In genomic region chr9:5354184-5354583, GRCh38 we compare ENCODE assay signal across 1 cellular context.
TF ChIP-seq lines count a peak whose summit lies in the region.

No MANE protein-coding gene starts in this region.

TF ChIP-seq in HepG2, 621 proteins besides CTCF, POLR2A, EP300 and RAD21:
- TF ChIP-seq JUN (CRISPR knock-in tag; IDR thresholded peaks at IDR 0.05) (no peak), DNMT3B (CRISPR knock-in tag; conservative IDR thresholded peaks at IDR 0.05) (no peak), ZNF562 (CRISPR knock-in tag; IDR thresholded peaks at IDR 0.05; ENCODE audit: borderline replicate concordance) (no peak), ESRRA (CRISPR knock-in tag; IDR thresholded peaks at IDR 0.05; ENCODE audit: low read depth) (no peak), XRCC5 (optimal IDR thresholded peaks at IDR 0.05; ENCODE audit: low read length) (no peak), ZNF30 (CRISPR knock-in tag; IDR thresholded peaks at IDR 0.05) (no peak), ZNF878 (CRISPR knock-in tag; IDR thresholded peaks at IDR 0.05) (no peak), GPN1 (CRISPR knock-in tag; IDR thresholded peaks at IDR 0.05; ENCODE audit: borderline replicate concordance) (no peak), FIP1L1 (IDR thresholded peaks at IDR 0.05; ENCODE audit: borderline replicate concordance, insufficient read depth, low read depth, low read length) (no peak), CC2D1A (CRISPR knock-in tag; IDR thresholded peaks at IDR 0.05) (no peak), HOXA7 (CRISPR knock-in tag; IDR thresholded peaks at IDR 0.05) (no peak), ZC3H4 (CRISPR knock-in tag; IDR thresholded peaks at IDR 0.05; ENCODE audit: borderline replicate concordance) (no peak), RFXANK (CRISPR knock-in tag; IDR thresholded peaks at IDR 0.05) (no peak)
- TF ChIP-seq, protein P1, sequence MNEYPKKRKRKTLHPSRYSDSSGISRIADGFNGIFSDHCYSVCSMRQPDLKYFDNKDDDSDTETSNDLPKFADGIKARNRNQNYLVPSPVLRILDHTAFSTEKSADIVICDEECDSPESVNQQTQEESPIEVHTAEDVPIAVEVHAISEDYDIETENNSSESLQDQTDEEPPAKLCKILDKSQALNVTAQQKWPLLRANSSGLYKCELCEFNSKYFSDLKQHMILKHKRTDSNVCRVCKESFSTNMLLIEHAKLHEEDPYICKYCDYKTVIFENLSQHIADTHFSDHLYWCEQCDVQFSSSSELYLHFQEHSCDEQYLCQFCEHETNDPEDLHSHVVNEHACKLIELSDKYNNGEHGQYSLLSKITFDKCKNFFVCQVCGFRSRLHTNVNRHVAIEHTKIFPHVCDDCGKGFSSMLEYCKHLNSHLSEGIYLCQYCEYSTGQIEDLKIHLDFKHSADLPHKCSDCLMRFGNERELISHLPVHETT (CRISPR knock-in tag; conservative IDR thresholded peaks at IDR 0.05): no peak
- TF ChIP-seq, protein P2, sequence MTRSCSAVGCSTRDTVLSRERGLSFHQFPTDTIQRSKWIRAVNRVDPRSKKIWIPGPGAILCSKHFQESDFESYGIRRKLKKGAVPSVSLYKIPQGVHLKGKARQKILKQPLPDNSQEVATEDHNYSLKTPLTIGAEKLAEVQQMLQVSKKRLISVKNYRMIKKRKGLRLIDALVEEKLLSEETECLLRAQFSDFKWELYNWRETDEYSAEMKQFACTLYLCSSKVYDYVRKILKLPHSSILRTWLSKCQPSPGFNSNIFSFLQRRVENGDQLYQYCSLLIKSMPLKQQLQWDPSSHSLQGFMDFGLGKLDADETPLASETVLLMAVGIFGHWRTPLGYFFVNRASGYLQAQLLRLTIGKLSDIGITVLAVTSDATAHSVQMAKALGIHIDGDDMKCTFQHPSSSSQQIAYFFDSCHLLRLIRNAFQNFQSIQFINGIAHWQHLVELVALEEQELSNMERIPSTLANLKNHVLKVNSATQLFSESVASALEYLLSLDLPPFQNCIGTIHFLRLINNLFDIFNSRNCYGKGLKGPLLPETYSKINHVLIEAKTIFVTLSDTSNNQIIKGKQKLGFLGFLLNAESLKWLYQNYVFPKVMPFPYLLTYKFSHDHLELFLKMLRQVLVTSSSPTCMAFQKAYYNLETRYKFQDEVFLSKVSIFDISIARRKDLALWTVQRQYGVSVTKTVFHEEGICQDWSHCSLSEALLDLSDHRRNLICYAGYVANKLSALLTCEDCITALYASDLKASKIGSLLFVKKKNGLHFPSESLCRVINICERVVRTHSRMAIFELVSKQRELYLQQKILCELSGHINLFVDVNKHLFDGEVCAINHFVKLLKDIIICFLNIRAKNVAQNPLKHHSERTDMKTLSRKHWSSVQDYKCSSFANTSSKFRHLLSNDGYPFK (CRISPR knock-in tag; IDR thresholded peaks at IDR 0.05; ENCODE audit: borderline replicate concordance): no peak
- TF ChIP-seq, protein P3, sequence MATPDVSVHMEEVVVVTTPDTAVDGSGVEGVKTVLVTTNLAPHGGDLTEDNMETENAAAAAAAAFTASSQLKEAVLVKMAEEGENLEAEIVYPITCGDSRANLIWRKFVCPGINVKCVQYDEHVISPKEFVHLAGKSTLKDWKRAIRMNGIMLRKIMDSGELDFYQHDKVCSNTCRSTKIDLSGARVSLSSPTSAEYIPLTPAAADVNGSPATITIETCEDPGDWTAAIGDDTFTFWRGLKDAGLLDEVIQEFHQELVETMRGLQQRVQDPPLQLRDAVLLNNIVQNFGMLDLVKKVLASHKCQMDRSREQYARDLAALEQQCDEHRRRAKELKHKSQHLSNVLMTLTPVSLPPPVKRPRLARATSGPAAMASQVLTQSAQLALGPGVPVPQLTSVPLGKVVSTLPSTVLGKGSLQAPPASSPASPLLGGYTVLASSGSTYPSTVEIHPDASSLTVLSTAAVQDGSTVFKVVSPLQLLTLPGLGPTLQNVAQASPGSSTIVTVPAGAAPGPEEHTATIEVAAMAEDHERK (CRISPR knock-in tag; IDR thresholded peaks at IDR 0.05; ENCODE audit: low read depth): no peak
- TF ChIP-seq, protein P4, sequence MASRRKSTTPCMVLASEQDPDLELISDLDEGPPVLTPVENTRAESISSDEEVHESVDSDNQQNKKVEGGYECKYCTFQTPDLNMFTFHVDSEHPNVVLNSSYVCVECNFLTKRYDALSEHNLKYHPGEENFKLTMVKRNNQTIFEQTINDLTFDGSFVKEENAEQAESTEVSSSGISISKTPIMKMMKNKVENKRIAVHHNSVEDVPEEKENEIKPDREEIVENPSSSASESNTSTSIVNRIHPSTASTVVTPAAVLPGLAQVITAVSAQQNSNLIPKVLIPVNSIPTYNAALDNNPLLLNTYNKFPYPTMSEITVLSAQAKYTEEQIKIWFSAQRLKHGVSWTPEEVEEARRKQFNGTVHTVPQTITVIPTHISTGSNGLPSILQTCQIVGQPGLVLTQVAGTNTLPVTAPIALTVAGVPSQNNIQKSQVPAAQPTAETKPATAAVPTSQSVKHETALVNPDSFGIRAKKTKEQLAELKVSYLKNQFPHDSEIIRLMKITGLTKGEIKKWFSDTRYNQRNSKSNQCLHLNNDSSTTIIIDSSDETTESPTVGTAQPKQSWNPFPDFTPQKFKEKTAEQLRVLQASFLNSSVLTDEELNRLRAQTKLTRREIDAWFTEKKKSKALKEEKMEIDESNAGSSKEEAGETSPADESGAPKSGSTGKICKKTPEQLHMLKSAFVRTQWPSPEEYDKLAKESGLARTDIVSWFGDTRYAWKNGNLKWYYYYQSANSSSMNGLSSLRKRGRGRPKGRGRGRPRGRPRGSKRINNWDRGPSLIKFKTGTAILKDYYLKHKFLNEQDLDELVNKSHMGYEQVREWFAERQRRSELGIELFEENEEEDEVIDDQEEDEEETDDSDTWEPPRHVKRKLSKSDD (CRISPR knock-in tag; IDR thresholded peaks at IDR 0.05; ENCODE audit: low read depth): no peak
- TF ChIP-seq, protein P5, sequence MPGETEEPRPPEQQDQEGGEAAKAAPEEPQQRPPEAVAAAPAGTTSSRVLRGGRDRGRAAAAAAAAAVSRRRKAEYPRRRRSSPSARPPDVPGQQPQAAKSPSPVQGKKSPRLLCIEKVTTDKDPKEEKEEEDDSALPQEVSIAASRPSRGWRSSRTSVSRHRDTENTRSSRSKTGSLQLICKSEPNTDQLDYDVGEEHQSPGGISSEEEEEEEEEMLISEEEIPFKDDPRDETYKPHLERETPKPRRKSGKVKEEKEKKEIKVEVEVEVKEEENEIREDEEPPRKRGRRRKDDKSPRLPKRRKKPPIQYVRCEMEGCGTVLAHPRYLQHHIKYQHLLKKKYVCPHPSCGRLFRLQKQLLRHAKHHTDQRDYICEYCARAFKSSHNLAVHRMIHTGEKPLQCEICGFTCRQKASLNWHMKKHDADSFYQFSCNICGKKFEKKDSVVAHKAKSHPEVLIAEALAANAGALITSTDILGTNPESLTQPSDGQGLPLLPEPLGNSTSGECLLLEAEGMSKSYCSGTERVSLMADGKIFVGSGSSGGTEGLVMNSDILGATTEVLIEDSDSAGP (CRISPR knock-in tag; IDR thresholded peaks at IDR 0.05; ENCODE audit: borderline replicate concordance): no peak
